1 cellular context compared by ENCODE assay signal in genomic region chr11:14591046-14591445, GRCh38. TPM values are rescaled to one million over a fixed set of nuclear protein-coding genes. Genes with fewer than 3 reads are reported as not detected.
"Had no signal": no experiment of that assay in that cellular context is flagged by ENCODE, and none has a peak within 500 bp of the region (broad histone marks: within the 10 kb centered on the region; RNA-seq: fewer than 3 reads in every experiment).

No MANE protein-coding gene starts in this region.

RNA-seq across cellular contexts. Expression of gene PDE3B, which starts 52.6 kb away (rescaled TPM):
- total RNA-seq: GM23248 had no signal
- polyA plus RNA-seq: GM23248 had no signal
